ENCODE assay signal across 8 cellular contexts in genomic region chr12:52903855-52904508, GRCh38. TPM values are rescaled to one million over a fixed set of nuclear protein-coding genes. Genes with fewer than 3 reads are reported as not detected.
A peak's percentile ranks its signal among the peaks of the same experiment; 100 is the strongest.
DNase-seq lines count a peak whose midpoint lies in the region; ATAC-seq, FAIRE-seq and TF ChIP-seq lines count a peak whose summit lies in the region.

No MANE protein-coding gene starts in this region.

- no peak overlapping the region for H3K27ac ChIP-seq in brain microvascular endothelial cell
- peak overlapping the region; percentile 61 to 72 for H3K27ac ChIP-seq in left lung

- in situ Hi-C loops in brain microvascular endothelial cell (cut with HindIII; ENCODE audit: low pct_ligation_motif_present, low sequenced_read_pairs): no loop called here

- peaks cover 10 to 28% of the 10 kb centered on the region in 2 donors for H3K4me1 ChIP-seq in left lung

- intact Hi-C loops in left lung (cut with DNase I): no loop called here

- no peaks in the 10 kb centered on the region for H3K36me3 ChIP-seq in GM06990 (ENCODE audit: control insufficient read depth, insufficient read depth, low read length)
- no peaks in the 10 kb centered on the region for H3K36me3 ChIP-seq in brain microvascular endothelial cell (replicated peaks)
- H3K36me3 ChIP-seq in left lung: peaks cover 0 to 17% of the 10 kb centered on the region in 2 donors

- ATAC-seq in HG02981 (IDR thresholded peaks at IDR 0.05; ENCODE audit: unreplicated experiment): peak; percentile 51
- ATAC-seq in left lung: peak; percentile 51
- ATAC-seq in stimulated activated naive CD8-positive, alpha-beta T cell treated with anti-CD3 and anti-CD28 coated beads, Interleukin-15, Interleukin-2, amounts not matched to agents 100 U/mL and 50 U/mL, for 24 hours: peak; percentile 17
- no peak for ATAC-seq in HG03196 (IDR thresholded peaks at IDR 0.05; ENCODE audit: unreplicated experiment)

- H3K4me3 ChIP-seq in GM06990 (replicated peaks; ENCODE audit: low read depth, low read length) (no peak overlapping the region; the same call in 1 of the 2 replicates), brain microvascular endothelial cell (ENCODE audit: low read depth, low read length) (peak overlapping the region; percentile 49), left lung (peak overlapping the region; percentile 37 to 47)

- TF ChIP-seq CTCF in GM06990 (IDR thresholded peaks at IDR 0.05; ENCODE audit: insufficient read depth, low read length, poor library complexity, severe bottlenecking): no peak
- no peak for TF ChIP-seq CTCF in brain microvascular endothelial cell (IDR thresholded peaks at IDR 0.05; ENCODE audit: low read depth, low read length, missing control alignments)
- no peak for TF ChIP-seq CTCF in left lung (IDR thresholded peaks at IDR 0.05)

- H3K27me3 ChIP-seq in GM06990 (replicated peaks; ENCODE audit: control insufficient read depth, insufficient read depth, low read length): no peaks in the 10 kb centered on the region; the same call in 1 of the 2 replicates
- no peaks in the 10 kb centered on the region for H3K27me3 ChIP-seq in brain microvascular endothelial cell (replicated peaks)
- peaks cover 0 to 4% of the 10 kb centered on the region in 2 donors for H3K27me3 ChIP-seq in left lung

- H3K9me3 ChIP-seq in left lung: no peaks in the 10 kb centered on the region

- no peak for FAIRE-seq in RCC 7860 (lab: Jason Lieb, UNC)

- DNase-seq in GM06990 (ENCODE audit: extremely low read depth, insufficient read length) (peak; percentile 74), RCC 7860 (ENCODE audit: low spot score) (peak; percentile 49), brain microvascular endothelial cell (no peak), left lung (peak; percentile 59 to 85)
- peak; percentile 54 for DNase-seq in stimulated activated naive CD8-positive, alpha-beta T cell treated with anti-CD3 and anti-CD28 coated beads, Interleukin-15, Interleukin-2, amounts not matched to agents 100 U/mL and 50 U/mL, for 24 hours
- no peak for DNase-seq in central memory CD4-positive, alpha-beta T cell

RNA-seq across cellular contexts. Expression of gene KRT8, which starts 0.9 kb away (rescaled TPM):
- total RNA-seq in left lung: 1,000 to 10,000 TPM in 1 of 2 donors, 100 to 1,000 TPM in 1; 583 to 1,126 TPM

RNA-seq across cellular contexts. Expression of gene KRT18, which starts 44.9 kb away (rescaled TPM):
- 100 to 1,000 TPM; 447 to 667 TPM for total RNA-seq in left lung

RNA-seq across cellular contexts. Expression of gene KRT78, which starts 55.2 kb away (rescaled TPM):
- total RNA-seq in left lung: not detected

Comparison
In these comparisons a context has a peak if more than half of its experiments do, and no peak if none do; other contexts are left out.
1. DNase-seq: peak in GM06990 (single experiment), RCC 7860 (single experiment), left lung (2 of 2) and stimulated activated naive CD8-positive, alpha-beta T cell treated with anti-CD3 and anti-CD28 coated beads, Interleukin-15, Interleukin-2, amounts not matched to agents 100 U/mL and 50 U/mL, for 24 hours (single experiment); none in brain microvascular endothelial cell (single experiment) and central memory CD4-positive, alpha-beta T cell (single experiment).